24 cellular contexts compared by ENCODE assay signal in the genomic region with DNA sequence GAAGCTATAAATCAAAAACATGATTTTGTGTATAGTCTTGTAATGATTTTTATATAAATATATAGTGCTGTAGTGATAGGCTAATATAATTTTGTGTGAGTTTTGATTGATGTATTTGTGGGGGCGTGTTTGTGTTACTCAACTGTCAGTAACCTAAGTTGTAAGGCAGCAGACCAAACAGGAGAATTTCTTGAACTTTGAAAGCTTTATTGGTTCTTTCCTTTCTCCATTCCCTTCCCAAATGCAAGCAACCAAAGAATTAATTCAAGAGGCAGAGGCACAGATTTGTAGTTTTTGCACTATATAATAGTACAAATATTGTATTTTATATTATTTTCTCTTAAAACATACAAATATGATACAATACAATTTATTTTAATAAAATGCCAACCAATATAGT.
DNase-seq lines count a peak whose midpoint lies in the region; ATAC-seq, FAIRE-seq and TF ChIP-seq lines count a peak whose summit lies in the region.
"Had no signal": no experiment of that assay in that cellular context is flagged by ENCODE, and none has a peak within 500 bp of the region (broad histone marks: within the 10 kb centered on the region; RNA-seq: fewer than 3 reads in every experiment).

No MANE protein-coding gene starts in this region.

- CTCF ChIA-PET in K562 (lab: Yijun Ruan, JAX; ENCODE audit: low intra/inter-chr PET ratio) = no interaction called here

- FAIRE-seq in GM19239 (lab: Jason Lieb, UNC) (peak; percentile 35), K562 (lab: Jason Lieb, UNC) (no peak)
- FAIRE-seq: A549, D721Med, GM12891 had no signal

- no peak overlapping the region for H2AFZ ChIP-seq in OCI-LY3 (ENCODE audit: low read depth, low read length)
- no peak overlapping the region for H2AFZ ChIP-seq in K562 (ENCODE audit: low read depth, low read length)
- no peak overlapping the region for H2AFZ ChIP-seq in smooth muscle cell (ENCODE audit: low read depth)

- H3K4me3 ChIP-seq in OCI-LY3 (ENCODE audit: low read length) (no peak overlapping the region), K562 (no peak overlapping the region), smooth muscle cell (no peak overlapping the region)
- H3K4me3 ChIP-seq: A549; BLaER1 treated with 17β-estradiol and CSF1 and Interleukin-3, amounts not matched to agents 10 nM and 100 nM had no signal

- TF ChIP-seq CTCF in OCI-LY3 (IDR thresholded peaks at IDR 0.05; ENCODE audit: low read depth, low read length) = no peak
- TF ChIP-seq CTCF in K562 (IDR thresholded peaks at IDR 0.05 in 2 of 3, conservative IDR thresholded peaks at IDR 0.05 in 1 of 3; ENCODE audit: insufficient read depth in 2 of 3, low read depth in 1 of 3, low read length in 3 of 3) = no peak
- no peak for TF ChIP-seq CTCF in smooth muscle cell (IDR thresholded peaks at IDR 0.05; ENCODE audit: borderline replicate concordance, insufficient read depth, poor library complexity, severe bottlenecking)

- in situ Hi-C loops in K562 (cut with MboI) = no loop called here

- H3K9me3 ChIP-seq in OCI-LY3 (ENCODE audit: insufficient read depth, low read length) (no peaks in the 10 kb centered on the region), K562 (replicated peaks; ENCODE audit: control insufficient read depth, insufficient read depth, low read depth, low read length) (no peaks in the 10 kb centered on the region), smooth muscle cell (replicated peaks; ENCODE audit: low read depth) (no peaks in the 10 kb centered on the region)
- H3K9me3 ChIP-seq: A549; BLaER1 treated with 17β-estradiol and CSF1 and Interleukin-3, amounts not matched to agents 10 nM and 100 nM; Caco-2 had no signal

- H3F3A ChIP-seq in smooth muscle cell (ENCODE audit: low read depth) = peaks cover 51% of the 10 kb centered on the region

- no peaks in the 10 kb centered on the region for H3K36me3 ChIP-seq in OCI-LY3 (replicated peaks; ENCODE audit: low read depth, low read length)
- H3K36me3 ChIP-seq in K562 (ENCODE audit: control insufficient read depth, insufficient read depth, low read length) = no peaks in the 10 kb centered on the region
- peaks cover 22% of the 10 kb centered on the region for H3K36me3 ChIP-seq in smooth muscle cell (ENCODE audit: low read depth)

- POLR2A ChIA-PET in K562 (lab: Yijun Ruan, JAX) = interaction anchor here (1.9 kb wide), 1 partner anchor 11 kb away, joined by 5 read pairs; no protein-coding TSS in a partner anchor

- TF ChIP-seq EP300 in K562 (IDR thresholded peaks at IDR 0.05; ENCODE audit: low read length) = no peak

- H3K27me3 ChIP-seq in OCI-LY3 (ENCODE audit: low read depth, low read length) = no peaks in the 10 kb centered on the region
- H3K27me3 ChIP-seq in K562 (ENCODE audit: control insufficient read depth in 2 of 2, insufficient read depth in 2 of 2, low read length in 2 of 2) = no peaks in the 10 kb centered on the region
- no peaks in the 10 kb centered on the region for H3K27me3 ChIP-seq in smooth muscle cell (ENCODE audit: low read depth)
- H3K27me3 ChIP-seq: BLaER1 treated with 17β-estradiol and CSF1 and Interleukin-3, amounts not matched to agents 10 nM and 100 nM had no signal

- H3K79me2 ChIP-seq in OCI-LY3 (ENCODE audit: low read length) (no peaks in the 10 kb centered on the region), K562 (ENCODE audit: control insufficient read depth, insufficient read depth, low read length) (no peaks in the 10 kb centered on the region), smooth muscle cell (ENCODE audit: low read depth) (peaks cover 11% of the 10 kb centered on the region)

- no peak for ATAC-seq in K562
- ATAC-seq: A549; CD8-positive, alpha-beta T cell had no signal

- WGBS in K562 (ENCODE audit: insufficient coverage, low coverage, missing lambda C conversion rate) = 36% methylated on average over 1 of the region's 1 CpG
- WGBS in smooth muscle cell (ENCODE audit: low lambda C conversion rate) = 100% methylated on average over 1 of the region's 1 CpG

- no peak for TF ChIP-seq POLR2A in K562 (conservative IDR thresholded peaks at IDR 0.05)

- no TSS peak for BruUV-seq in K562 (replicated peaks; lab: Mats Ljungman, UMichigan)

- no peaks in the 10 kb centered on the region for H4K20me1 ChIP-seq in OCI-LY3 (ENCODE audit: insufficient read depth, low read length)
- H4K20me1 ChIP-seq in K562 (replicated peaks; ENCODE audit: control insufficient read depth, insufficient read depth, low read length) = no peaks in the 10 kb centered on the region
- H4K20me1 ChIP-seq in smooth muscle cell (ENCODE audit: low read depth) = peaks cover 50% of the 10 kb centered on the region
- H4K20me1 ChIP-seq: BLaER1 treated with 17β-estradiol and CSF1 and Interleukin-3, amounts not matched to agents 10 nM and 100 nM had no signal

- H3K9ac ChIP-seq in OCI-LY3 (ENCODE audit: low read length) (no peak overlapping the region), K562 (ENCODE audit: insufficient read depth in 1 of 2, low read depth in 2 of 2, low read length in 2 of 2) (no peak overlapping the region), smooth muscle cell (ENCODE audit: low read depth) (no peak overlapping the region)
- H3K9ac ChIP-seq: BLaER1 treated with 17β-estradiol and CSF1 and Interleukin-3, amounts not matched to agents 10 nM and 100 nM had no signal

- no peaks in the 10 kb centered on the region for H3K36me3 Mint-ChIP-seq in T-helper 2 cell treated with Interferon-gamma antibody and Interleukin-4, amounts not matched to agents 5 μg/mL and 100 μg/mL, for 36 hours (ENCODE audit: low read depth)
- H3K36me3 Mint-ChIP-seq: CD8-positive, alpha-beta T cell had no signal

- H3K4me1 ChIP-seq in OCI-LY3 (ENCODE audit: low read length) (peaks cover 8% of the 10 kb centered on the region), K562 (replicated peaks in 1 of 2; ENCODE audit: control insufficient read depth in 2 of 2, insufficient read depth in 2 of 2, low read length in 2 of 2) (no peaks in the 10 kb centered on the region; a peak in 2 of 5 replicates), smooth muscle cell (ENCODE audit: low read depth) (peaks cover 11% of the 10 kb centered on the region)
- H3K4me1 ChIP-seq: A549, Caco-2 had no signal

- H3K9me1 ChIP-seq in K562 (ENCODE audit: control insufficient read depth, insufficient read depth, low read length) = no peaks in the 10 kb centered on the region

- H3K27ac ChIP-seq in OCI-LY3 (ENCODE audit: low read length) (no peak overlapping the region), K562 (ENCODE audit: extremely low read depth, low read depth, low read length) (no peak overlapping the region), smooth muscle cell (ENCODE audit: low read depth) (peak overlapping the region; percentile 63)
- H3K27ac ChIP-seq: 22Rv1, A549, C4-2B had no signal

- H3K9me3 Mint-ChIP-seq in T-helper 2 cell treated with Interferon-gamma antibody and Interleukin-4, amounts not matched to agents 5 μg/mL and 100 μg/mL, for 36 hours = no peaks in the 10 kb centered on the region
- H3K9me3 Mint-ChIP-seq: CD4-positive, alpha-beta T cell; CD8-positive, alpha-beta T cell had no signal

- H3K27me3 Mint-ChIP-seq in T-helper 2 cell treated with Interferon-gamma antibody and Interleukin-4, amounts not matched to agents 5 μg/mL and 100 μg/mL, for 36 hours (ENCODE audit: low read depth) = no peaks in the 10 kb centered on the region
- H3K27me3 Mint-ChIP-seq: B cell; CD4-positive, alpha-beta T cell had no signal

- TF ChIP-seq RAD21 in K562 (CRISPR knock-in tag; conservative IDR thresholded peaks at IDR 0.05 in 1 of 2, IDR thresholded peaks at IDR 0.05 in 1 of 2) = no peak

- H3K27ac Mint-ChIP-seq in T-helper 2 cell treated with Interferon-gamma antibody and Interleukin-4, amounts not matched to agents 5 μg/mL and 100 μg/mL, for 36 hours = no peak overlapping the region
- H3K27ac Mint-ChIP-seq: B cell; CD4-positive, alpha-beta T cell; CD8-positive, alpha-beta T cell had no signal

- DNase-seq in GM19239 (ENCODE audit: insufficient read length, low spot score) (no peak), K562 (ENCODE audit: extremely low read depth in 1 of 4, low spot score in 3 of 4) (no peak), smooth muscle cell (lab: John Stamatoyannopoulos, UW; ENCODE audit: unreplicated experiment) (no peak), NCI-H82 treated with DMSO at 0.1 percent for 48 hours (lab: John Stamatoyannopoulos, UW; ENCODE audit: unreplicated experiment) (no peak), DMS153 treated with DMSO at 0.1 percent for 48 hours (lab: John Stamatoyannopoulos, UW; ENCODE audit: unreplicated experiment) (no peak)
- DNase-seq in T-helper 2 cell treated with Interferon-gamma antibody and Interleukin-4, amounts not matched to agents 5 μg/mL and 100 μg/mL, for 36 hours (ENCODE audit: low spot score) = no peak
- DNase-seq: AML-193; Caco-2; Calu3; CD4-positive, alpha-beta T cell; CD8-positive, alpha-beta T cell; DMS53; DMS79; DND-41; EL; GDM1 had no signal

- H3K4me1 Mint-ChIP-seq in T-helper 2 cell treated with Interferon-gamma antibody and Interleukin-4, amounts not matched to agents 5 μg/mL and 100 μg/mL, for 36 hours (ENCODE audit: low read depth) = peaks cover 5% of the 10 kb centered on the region

- no peak overlapping the region for H3K4me3 Mint-ChIP-seq in T-helper 2 cell treated with Interferon-gamma antibody and Interleukin-4, amounts not matched to agents 5 μg/mL and 100 μg/mL, for 36 hours
- H3K4me3 Mint-ChIP-seq: CD4-positive, alpha-beta T cell; CD8-positive, alpha-beta T cell had no signal

- peak overlapping the region; percentile 38 for H3K4me2 ChIP-seq in OCI-LY3 (ENCODE audit: low read length)
- no peak overlapping the region for H3K4me2 ChIP-seq in K562 (ENCODE audit: insufficient read depth, low read length)
- no peak overlapping the region for H3K4me2 ChIP-seq in smooth muscle cell
- H3K4me2 ChIP-seq: A549 had no signal

- intact Hi-C loops in K562 (cut with micrococcal nuclease) = no loop called here
